ENCODE assay signal across 8 cellular contexts in genomic region chr13:71867101-71867814, GRCh38. TPM values are rescaled to one million over a fixed set of nuclear protein-coding genes. Genes with fewer than 3 reads are reported as not detected.
A peak's percentile ranks its signal among the peaks of the same experiment; 100 is the strongest.
DNase-seq lines count a peak whose midpoint lies in the region; ATAC-seq and TF ChIP-seq lines count a peak whose summit lies in the region.

Gene DACH1 (minus strand): TSS chr13:71867204.

- H3K36me3 Mint-ChIP-seq in naive B cell = peaks cover 0 to 10% of the 10 kb centered on the region in 2 donors

- H3K27me3 Mint-ChIP-seq in naive B cell = peaks cover 46 to 58% (median 57%) of the 10 kb centered on the region in 3 donors

- H3K4me1 ChIP-seq in HEK293 (ENCODE audit: control insufficient read depth, insufficient read depth, low read length) = peaks cover 5% of the 10 kb centered on the region; the same call in 1 of the 2 replicates
- peaks cover 5% of the 10 kb centered on the region for H3K4me1 ChIP-seq in vagina

- H3K27ac ChIP-seq in HEK293 (ENCODE audit: extremely low read depth, low read depth, low read length) (peak within 1 kb of the TSS; percentile 92), VCaP (peak within 1 kb of the TSS; percentile 81), vagina (peak within 1 kb of the TSS; percentile 89)

- H3K4me3 Mint-ChIP-seq in naive B cell = peak within 1 kb of the TSS; percentile 68 to 88 (median 82)

- peak within 1 kb of the TSS in 1 of 6 donors; percentile 18 for H3K27ac Mint-ChIP-seq in naive B cell

- no peak for TF ChIP-seq POLR2A in vagina (IDR thresholded peaks at IDR 0.05)

- H3K9me3 ChIP-seq in HEK293 (ENCODE audit: control insufficient read depth, insufficient read depth, low read depth, low read length) (no peaks in the 10 kb centered on the region), vagina (no peaks in the 10 kb centered on the region)

- TF ChIP-seq CTCF in HEK293 (tag by site-specific recombination; IDR thresholded peaks at IDR 0.05) (no peak), VCaP (conservative IDR thresholded peaks at IDR 0.05) (no peak), vagina (IDR thresholded peaks at IDR 0.05) (no peak)

- peaks cover 0 to 3% (median 0%) of the 10 kb centered on the region in 7 donors for H3K9me3 Mint-ChIP-seq in naive B cell

- DNase-seq in DMS153 treated with DMSO at 0.1 percent for 48 hours (lab: John Stamatoyannopoulos, UW; ENCODE audit: unreplicated experiment) = peak; percentile 52
- peak; percentile 35 for DNase-seq in NCI-H1436 (lab: John Stamatoyannopoulos, UW)
- peak; percentile 25 for DNase-seq in fibroblast of peridontal ligament (ENCODE audit: extremely low read depth)
- no peak for DNase-seq in naive B cell
- no peak for DNase-seq in vagina (ENCODE audit: extremely low spot score in 2 of 2)

- H3K4me3 ChIP-seq in HEK293 (ENCODE audit: low read depth, low read length) (peak within 1 kb of the TSS; percentile 88), vagina (peak within 1 kb of the TSS; percentile 52 to 70)

- POLR2A ChIA-PET in HEK293 (lab: Yijun Ruan, JAX) = interaction anchor here (1.0 to 1.4 kb wide), 4 partner anchors 7 to 110 kb away, joined by 3 to 5 read pairs (median 4); no protein-coding TSS in a partner anchor

- intact Hi-C loops in vagina (cut with DNase I) = no loop called here

- peaks cover 23 to 34% (median 27%) of the 10 kb centered on the region in 3 donors for H3K4me1 Mint-ChIP-seq in naive B cell

- CTCF ChIA-PET in HEK293 (lab: Yijun Ruan, JAX) = interaction anchor here (0.6 to 1.8 kb wide), 4 partner anchors 12 to 708 kb away, joined by 4 to 8 read pairs (median 4); no protein-coding TSS in a partner anchor

- H3K36me3 ChIP-seq in HEK293 (ENCODE audit: control insufficient read depth in 2 of 2, insufficient read depth in 1 of 2, low read length in 2 of 2) (no peaks in the 10 kb centered on the region), vagina (no peaks in the 10 kb centered on the region)

- ATAC-seq in naive B cell (ENCODE audit: low read depth in 2 of 2) (peak; percentile 58 to 62), HG02840 (IDR thresholded peaks at IDR 0.05; ENCODE audit: low FRiP score, unreplicated experiment) (no peak)

- no peaks in the 10 kb centered on the region for H3K27me3 ChIP-seq in vagina

TF ChIP-seq in HEK293, 187 proteins besides CTCF, POLR2A, EP300 and RAD21 (continues in another document):
- TF ChIP-seq ZNF707 (tag by site-specific recombination; IDR thresholded peaks at IDR 0.05) (no peak), ZFP69B (tag by site-specific recombination; IDR thresholded peaks at IDR 0.05) (0 out of 2 replicates have a peak, but pooled peaks have one; percentile 34), ZNF692 (tag by site-specific recombination; IDR thresholded peaks at IDR 0.05) (peak; percentile 21; the same call in 1 of the 2 replicates), ZSCAN30 (tag by site-specific recombination; IDR thresholded peaks at IDR 0.05) (peak; percentile 52; the same call in 1 of the 2 replicates), ZNF184 (tag by site-specific recombination; IDR thresholded peaks at IDR 0.05) (no peak), BCL11A (tag by site-specific recombination; IDR thresholded peaks at IDR 0.05; ENCODE audit: low read depth) (no peak), OVOL3 (tag by site-specific recombination; IDR thresholded peaks at IDR 0.05) (peak; percentile 12; the same call in 1 of the 2 replicates), ZNF521 (tag by site-specific recombination; IDR thresholded peaks at IDR 0.05) (no peak), ZBTB17 (tag by site-specific recombination; IDR thresholded peaks at IDR 0.05) (peak; percentile 98), MZF1 (tag by site-specific recombination; IDR thresholded peaks at IDR 0.05; ENCODE audit: borderline replicate concordance) (peak; percentile 83), ZNF350 (tag by site-specific recombination; IDR thresholded peaks at IDR 0.05) (no peak), ZNF2 (tag by site-specific recombination; IDR thresholded peaks at IDR 0.05) (0 out of 2 replicates have a peak, but pooled peaks have one; percentile 17), ZNF473 (tag by site-specific recombination; IDR thresholded peaks at IDR 0.05) (no peak), FEZF1 (tag by site-specific recombination; IDR thresholded peaks at IDR 0.05) (peak; percentile 90), ZNF292 (tag by site-specific recombination; IDR thresholded peaks at IDR 0.05; ENCODE audit: borderline replicate concordance, low read depth) (no peak), KLF9 (tag by site-specific recombination; IDR thresholded peaks at IDR 0.05; ENCODE audit: low read depth) (peak; percentile 61), KLF8 (tag by site-specific recombination; IDR thresholded peaks at IDR 0.05) (0 out of 2 replicates have a peak, but pooled peaks have one; percentile 3), KLF7 (tag by site-specific recombination; IDR thresholded peaks at IDR 0.05; ENCODE audit: borderline replicate concordance) (no peak), ZNF335 (tag by site-specific recombination; conservative IDR thresholded peaks at IDR 0.05) (peak; percentile 26; the same call in 1 of the 2 replicates), SETDB1 (IDR thresholded peaks at IDR 0.05; ENCODE audit: insufficient read length, low read length) (no peak), ZNF211 (tag by site-specific recombination; IDR thresholded peaks at IDR 0.05; ENCODE audit: low read depth) (no peak), ZFHX2 (tag by site-specific recombination; conservative IDR thresholded peaks at IDR 0.05) (peak; percentile 70), TCF7L2 (IDR thresholded peaks at IDR 0.05; ENCODE audit: borderline replicate concordance, low read depth, low read length) (peak; percentile 96), ZNF629 (tag by site-specific recombination; IDR thresholded peaks at IDR 0.05) (no peak; the same call in 1 of the 2 replicates), TRIM28 (IDR thresholded peaks at IDR 0.05; ENCODE audit: borderline replicate concordance, low read length) (peak; percentile 88), ZFP3 (tag by site-specific recombination; IDR thresholded peaks at IDR 0.05; ENCODE audit: low read depth) (no peak), ZNF398 (tag by site-specific recombination; IDR thresholded peaks at IDR 0.05) (peak; percentile 93), ZNF274 (IDR thresholded peaks at IDR 0.05; ENCODE audit: low read length) (no peak), ZNF274 (tag by site-specific recombination; IDR thresholded peaks at IDR 0.05; ENCODE audit: borderline replicate concordance) (no peak), ZNF624 (tag by site-specific recombination; IDR thresholded peaks at IDR 0.05) (no peak), ZNF138 (tag by site-specific recombination; IDR thresholded peaks at IDR 0.05; ENCODE audit: borderline replicate concordance) (no peak), ZXDB (tag by site-specific recombination; IDR thresholded peaks at IDR 0.05) (peak; percentile 50; the same call in 1 of the 2 replicates), ZNF549 (tag by site-specific recombination; IDR thresholded peaks at IDR 0.05) (no peak), ZBTB8A (tag by site-specific recombination; IDR thresholded peaks at IDR 0.05) (no peak), ZNF791 (tag by site-specific recombination; IDR thresholded peaks at IDR 0.05) (no peak), ZEB2 (tag by site-specific recombination; IDR thresholded peaks at IDR 0.05) (peak; percentile 69; the same call in 1 of the 2 replicates), PRDM6 (tag by site-specific recombination; IDR thresholded peaks at IDR 0.05) (peak; percentile 89)

RNA-seq across cellular contexts. Expression of gene DACH1, which starts in this region (rescaled TPM):
- polyA plus RNA-seq in naive B cell (ENCODE audit: low read depth in 6 of 6) = not detected
- 7.9 TPM for total RNA-seq in vagina

Comparison
In these comparisons a context has a peak if more than half of its experiments do, and no peak if none do; other contexts are left out.
1. Peak in ATAC-seq in naive B cell; RNA of the gene not detected or under 1 TPM.
2. DNase-seq: peak in DMS153 treated with DMSO at 0.1 percent for 48 hours (single experiment), NCI-H1436 (single experiment) and fibroblast of peridontal ligament (single experiment); none in naive B cell (single experiment) and vagina (0 of 2).
3. Peak in every context shown above with its lines, with median percentiles within 50 percentile points of each other: H3K27ac ChIP-seq.